1 cellular context compared by ENCODE assay signal in genomic region chr6:27251672-27252251, GRCh38.
TF ChIP-seq lines count a peak whose summit lies in the region.

No MANE protein-coding gene starts in this region.

TF ChIP-seq in K562, 482 proteins besides CTCF, POLR2A, EP300 and RAD21 (continued from another document and continues in another):
- TF ChIP-seq ZNF398 (CRISPR knock-in tag; IDR thresholded peaks at IDR 0.05) (no peak), SIX5 (IDR thresholded peaks at IDR 0.05; ENCODE audit: borderline replicate concordance in 1 of 2, insufficient read depth in 1 of 2, low read depth in 1 of 2, low read length in 2 of 2) (no peak), MAFG (tag; conservative IDR thresholded peaks at IDR 0.05) (no peak), RBM34 (IDR thresholded peaks at IDR 0.05; ENCODE audit: borderline replicate concordance, insufficient read depth, low read length) (no peak), CBX1 (IDR thresholded peaks at IDR 0.05; ENCODE audit: low read depth) (peak; percentile 95), HINFP (tag; conservative IDR thresholded peaks at IDR 0.05; ENCODE audit: low read depth) (peak; percentile 76), ZNF445 (CRISPR knock-in tag; IDR thresholded peaks at IDR 0.05; ENCODE audit: low read depth) (no peak), BHLHE40 (IDR thresholded peaks at IDR 0.05; ENCODE audit: low read length) (peak; percentile 76), ESRRA (IDR thresholded peaks at IDR 0.05; ENCODE audit: borderline replicate concordance, low read depth) (peak; percentile 93; the same call in 1 of the 2 replicates), ZNF639 (CRISPR knock-in tag; conservative IDR thresholded peaks at IDR 0.05 in 1 of 2, IDR thresholded peaks at IDR 0.05 in 1 of 2) (peak in 1 of 2 experiments; percentile 82; a peak in 1 of 4 replicates), NEUROD1 (IDR thresholded peaks at IDR 0.05; ENCODE audit: borderline replicate concordance, low read depth, low read length, partially characterized antibody) (peak; percentile 42), CREB1 (IDR thresholded peaks at IDR 0.05) (peak; percentile 73), CREB1 (CRISPR knock-in tag; IDR thresholded peaks at IDR 0.05) (peak; percentile 85; the same call in 1 of the 2 replicates), RBFOX2 (IDR thresholded peaks at IDR 0.05; ENCODE audit: low read depth, low read length) (peak; percentile 87), ZNF12 (CRISPR knock-in tag; IDR thresholded peaks at IDR 0.05) (peak; percentile 78; the same call in 1 of the 2 replicates), ELF2 (CRISPR knock-in tag; IDR thresholded peaks at IDR 0.05) (no peak), ELK3 (CRISPR knock-in tag; IDR thresholded peaks at IDR 0.05) (no peak), ILF3 (IDR thresholded peaks at IDR 0.05; ENCODE audit: borderline replicate concordance) (no peak), SRF (CRISPR knock-in tag; IDR thresholded peaks at IDR 0.05) (peak in 1 of 2 experiments; percentile 59; a peak in 1 of 4 replicates), OTX1 (CRISPR knock-in tag; IDR thresholded peaks at IDR 0.05) (no peak), RFX7 (CRISPR knock-in tag; IDR thresholded peaks at IDR 0.05) (no peak), BACH1 (tag; IDR thresholded peaks at IDR 0.05) (no peak), E2F4 (CRISPR knock-in tag; IDR thresholded peaks at IDR 0.05; ENCODE audit: low read depth) (0 out of 2 replicates have a peak, but pooled peaks have one; percentile 66), ZC3H4 (CRISPR knock-in tag; IDR thresholded peaks at IDR 0.05; ENCODE audit: borderline replicate concordance) (no peak; the same call in 1 of the 2 replicates), NELFE (IDR thresholded peaks at IDR 0.05; ENCODE audit: insufficient read depth, insufficient read length) (no peak), ZNF274 (IDR thresholded peaks at IDR 0.05; ENCODE audit: borderline replicate concordance, low read depth, low read length) (no peak), ZBTB17 (CRISPR knock-in tag; IDR thresholded peaks at IDR 0.05) (peak; percentile 44; the same call in 1 of the 2 replicates), FOSL1 (tag; conservative IDR thresholded peaks at IDR 0.05) (no peak), ZNF764 (CRISPR knock-in tag; IDR thresholded peaks at IDR 0.05; ENCODE audit: low read depth) (peak; percentile 86), CTCFL (IDR thresholded peaks at IDR 0.05; ENCODE audit: borderline replicate concordance, insufficient read depth, low read depth, low read length, poor library complexity, severe bottlenecking) (peak; percentile 98), PRMT5 (CRISPR knock-in tag; IDR thresholded peaks at IDR 0.05) (no peak), NR2C1 (IDR thresholded peaks at IDR 0.05) (no peak), NR2C1 (tag; IDR thresholded peaks at IDR 0.05) (0 out of 2 replicates have a peak, but pooled peaks have one; percentile 12), ZBTB9 (CRISPR knock-in tag; IDR thresholded peaks at IDR 0.05) (peak; percentile 27; the same call in 1 of the 2 replicates), ARHGAP35 (IDR thresholded peaks at IDR 0.05; ENCODE audit: partially characterized antibody) (no peak), ZZZ3 (IDR thresholded peaks at IDR 0.05) (no peak), ZFP1 (CRISPR knock-in tag; IDR thresholded peaks at IDR 0.05) (no peak), SMC3 (conservative IDR thresholded peaks at IDR 0.05; ENCODE audit: insufficient read depth, low read depth, low read length) (peak; percentile 43; the same call in 1 of the 2 replicates), SNRNP70 (optimal IDR thresholded peaks at IDR 0.05; ENCODE audit: low read depth, low read length) (no peak), ETS2 (tag; IDR thresholded peaks at IDR 0.05; ENCODE audit: borderline replicate concordance, poor library complexity, severe bottlenecking) (no peak), TRIM25 (IDR thresholded peaks at IDR 0.05; ENCODE audit: borderline replicate concordance) (no peak), MECOM (CRISPR knock-in tag; IDR thresholded peaks at IDR 0.05) (no peak), GTF2E2 (tag; IDR thresholded peaks at IDR 0.05) (no peak), FOXK2 (conservative IDR thresholded peaks at IDR 0.05 in 1 of 2, IDR thresholded peaks at IDR 0.05 in 1 of 2; ENCODE audit: low read depth in 2 of 2) (peak in 1 of 2 experiments; percentile 18; a peak in 2 of 4 replicates), STAT6 (CRISPR knock-in tag; IDR thresholded peaks at IDR 0.05) (no peak; the same call in 1 of the 2 replicates), ZNF707 (CRISPR knock-in tag; conservative IDR thresholded peaks at IDR 0.05) (no peak), TARDBP (IDR thresholded peaks at IDR 0.05) (peak; percentile 89), ZSCAN32 (CRISPR knock-in tag; IDR thresholded peaks at IDR 0.05) (no peak), PBX2 (CRISPR knock-in tag; IDR thresholded peaks at IDR 0.05; ENCODE audit: low read depth) (peak; percentile 79), PBX2 (tag; conservative IDR thresholded peaks at IDR 0.05; ENCODE audit: low read depth) (peak; percentile 96)
